7 cellular contexts compared by ENCODE assay signal in genomic region chr17:32265896-32266388, GRCh38. TPM values are rescaled to one million over a fixed set of nuclear protein-coding genes. Genes with fewer than 3 reads are reported as not detected.
DNase-seq lines count a peak whose midpoint lies in the region; ATAC-seq and TF ChIP-seq lines count a peak whose summit lies in the region.

No MANE protein-coding gene starts in this region.

- 0 to 1% (median 0%) methylated on average over 26 to 78 of the region's 81 CpGs; no CpG with 5 or more reads in 1 of the 5 donors for WGBS in stomach, 5 donors

- DNase-seq in HCT116 (ENCODE audit: low read depth, low spot score) (no peak), stomach (no peak), medulla oblongata (ENCODE audit: extremely low spot score) (no peak), NCI-H526 treated with DMSO at 0.1 percent for 48 hours (lab: John Stamatoyannopoulos, UW) (no peak), NCI-H446 treated with DMSO at 0.1 percent for 48 hours (lab: John Stamatoyannopoulos, UW) (no peak)

- CTCF ChIA-PET in HCT116 (lab: Charles Lee) = no interaction called here

- H3K27me3 ChIP-seq in HCT116 (ENCODE audit: insufficient read depth, low read length) (no peaks in the 10 kb centered on the region; the same call in 1 of the 2 replicates), iPS-18a (ENCODE audit: control insufficient read depth, insufficient read depth, low read length) (peaks cover 39% of the 10 kb centered on the region), stomach (peaks cover 0 to 69% (median 41%) of the 10 kb centered on the region in 3 donors)

- RAD21 ChIA-PET in HCT116 (lab: Charles Lee; ENCODE audit: low non-redundant PET in 1 of 2, low total read pairs in 2 of 2, uncharacterized antibody in 2 of 2, unreplicated experiment in 2 of 2) = no interaction called here

- ATAC-seq in HCT116 = peak; percentile 52

- H3K27ac ChIP-seq in HCT116 (ENCODE audit: low read depth, low read length) = peak overlapping the region; percentile 31; the same call in 1 of the 2 replicates
- H3K27ac ChIP-seq in iPS-18a (ENCODE audit: low read length) = no peak overlapping the region
- H3K27ac ChIP-seq in stomach = peak overlapping the region in 2 of 5 donors; percentile 49 to 78

- H2AFZ ChIP-seq in HCT116 (ENCODE audit: low read depth, low read length, poor library complexity, severe bottlenecking) = no peak overlapping the region

- POLR2A ChIA-PET in HCT116 (lab: Charles Lee) = no interaction called here

- no peak for TF ChIP-seq CTCF in HCT116 (IDR thresholded peaks at IDR 0.05 in 2 of 3, conservative IDR thresholded peaks at IDR 0.05 in 1 of 3; ENCODE audit: borderline replicate concordance in 1 of 3, insufficient read depth in 1 of 3, low read depth in 2 of 3, low read length in 2 of 3)
- TF ChIP-seq CTCF in WI38 (IDR thresholded peaks at IDR 0.05; ENCODE audit: low read depth, low read length) = no peak
- TF ChIP-seq CTCF in stomach (IDR thresholded peaks at IDR 0.05) = no peak

- peaks cover 4 to 36% of the 10 kb centered on the region in 2 experiments; a peak in 3 of 4 replicates for H3K4me1 ChIP-seq in HCT116 (ENCODE audit: control insufficient read depth in 1 of 2, insufficient read depth in 2 of 2, low read length in 2 of 2)
- peaks cover 26% of the 10 kb centered on the region for H3K4me1 ChIP-seq in iPS-18a (ENCODE audit: control insufficient read depth, low read depth, low read length)
- peaks cover 18 to 40% (median 38%) of the 10 kb centered on the region in 4 donors for H3K4me1 ChIP-seq in stomach

- BruUV-seq in HCT116 (replicated peaks; lab: Mats Ljungman, UMichigan) = no TSS peak

- H3K36me3 ChIP-seq in HCT116 (ENCODE audit: control insufficient read depth in 1 of 2, insufficient read depth in 2 of 2, low read length in 2 of 2) (no peaks in the 10 kb centered on the region), iPS-18a (ENCODE audit: control insufficient read depth, low read depth, low read length) (no peaks in the 10 kb centered on the region), stomach (no peaks in the 10 kb centered on the region)

- H3K4me3 ChIP-seq in HCT116 (replicated peaks in 1 of 2; ENCODE audit: low read depth in 1 of 2, low read length in 2 of 2) (peak overlapping the region; percentile 51 to 65), WI38 (ENCODE audit: low read depth, low read length) (peak overlapping the region; percentile 52), iPS-18a (ENCODE audit: low read length) (peak overlapping the region; percentile 77), stomach (peak overlapping the region; percentile 61 to 85 (median 76))

- H4K20me1 ChIP-seq in HCT116 (ENCODE audit: insufficient read depth) = no peaks in the 10 kb centered on the region

- H3K79me2 ChIP-seq in HCT116 (ENCODE audit: insufficient read depth, low read length) = no peaks in the 10 kb centered on the region

- no peak for TF ChIP-seq EP300 in stomach (IDR thresholded peaks at IDR 0.05)

- TF ChIP-seq RAD21 in HCT116 (IDR thresholded peaks at IDR 0.05; ENCODE audit: low read depth) = no peak

- H3K9me2 ChIP-seq in HCT116 (ENCODE audit: insufficient read depth) = no peaks in the 10 kb centered on the region

- TF ChIP-seq POLR2A in HCT116 (IDR thresholded peaks at IDR 0.05; ENCODE audit: borderline replicate concordance, extremely low read depth, insufficient read depth, insufficient read length) (no peak), stomach (IDR thresholded peaks at IDR 0.05) (no peak)

- H3K4me2 ChIP-seq in HCT116 (ENCODE audit: low read length) = peak overlapping the region; percentile 88

- intact Hi-C loops in HCT116 (cut with micrococcal nuclease) (no loop called here), stomach (cut with DNase I; ENCODE audit: low total_unique reads) (no loop called here)

- H3K9me3 ChIP-seq in HCT116 (ENCODE audit: control insufficient read depth in 1 of 2, insufficient read depth in 1 of 2, low read depth in 1 of 2, low read length in 2 of 2) (no peaks in the 10 kb centered on the region), iPS-18a (ENCODE audit: control insufficient read depth, low read depth, low read length) (no peaks in the 10 kb centered on the region), stomach (no peaks in the 10 kb centered on the region)

- H3K9ac ChIP-seq in HCT116 (ENCODE audit: low read length) (peak overlapping the region; percentile 49), iPS-18a (ENCODE audit: low read length) (no peak overlapping the region)

TF ChIP-seq in HCT116, 20 proteins besides CTCF, POLR2A, EP300 and RAD21:
- TF ChIP-seq TCF7L2 (IDR thresholded peaks at IDR 0.05; ENCODE audit: borderline replicate concordance, extremely low read depth, insufficient read depth, insufficient read length) = no peak
- TF ChIP-seq JUND (IDR thresholded peaks at IDR 0.05) = no peak
- TF ChIP-seq SIN3A (IDR thresholded peaks at IDR 0.05; ENCODE audit: low read depth) = no peak
- no peak for TF ChIP-seq POLR2AphosphoS5 (IDR thresholded peaks at IDR 0.05; ENCODE audit: low read depth, low read length)
- TF ChIP-seq YY1 (IDR thresholded peaks at IDR 0.05; ENCODE audit: extremely low read depth, insufficient replicate concordance, low read depth, low read length) = no peak
- no peak for TF ChIP-seq CEBPB (IDR thresholded peaks at IDR 0.05; ENCODE audit: low read depth)

RNA-seq across cellular contexts. Expression of gene RHBDL3, which starts 0.3 kb away (rescaled TPM):
- total RNA-seq in HCT116 (2021; ENCODE audit: unreplicated experiment) = 4.0 TPM
- polyA plus RNA-seq in HCT116 (2012) = 2.6 and 3.0 TPM in 2 replicates
- total RNA-seq in stomach = 10 to 100 TPM in 1 of 5 donors, 1 to 10 TPM in 2, not detected in 2; 2.0 to 15.2 (median 8.0) TPM
- 1 to 10 TPM in 1 of 3 donors, under 1 TPM in 2; 0.31 to 1.5 (median 0.88) TPM for polyA plus RNA-seq in stomach
